9 cellular contexts compared by ENCODE assay signal in the genomic region with DNA sequence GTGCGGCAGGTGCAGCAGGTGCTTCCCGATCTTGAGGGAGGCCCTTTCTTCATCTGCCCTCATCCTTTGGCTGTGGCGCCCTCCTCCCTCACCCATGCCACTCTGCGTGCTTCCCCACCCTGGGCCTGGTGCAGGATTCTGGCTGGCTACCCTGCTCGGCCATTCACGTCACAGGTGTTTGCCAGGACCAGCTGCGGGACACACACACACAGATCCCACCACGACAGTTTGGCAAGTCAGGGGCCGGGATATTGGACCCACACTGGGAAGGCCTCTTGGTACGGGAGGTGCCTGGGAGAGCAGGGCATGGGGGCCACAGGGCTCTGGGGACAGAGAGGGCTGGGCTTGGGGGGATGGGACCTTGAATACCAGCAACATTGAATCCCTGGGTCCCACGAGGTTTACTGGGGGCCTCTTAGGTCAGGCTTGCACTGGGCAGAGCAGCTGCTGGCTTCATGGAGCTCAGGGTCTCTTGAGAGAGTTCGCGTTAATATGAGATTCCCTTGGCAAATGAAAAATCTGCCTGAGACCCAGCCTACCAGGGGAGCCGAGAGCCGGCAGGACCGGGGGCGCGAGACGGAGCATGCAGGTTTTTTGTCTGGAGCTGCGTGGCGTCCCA. TPM values are rescaled to one million over a fixed set of nuclear protein-coding genes. Genes with fewer than 3 reads are reported as not detected.
DNase-seq lines count a peak whose midpoint lies in the region; TF ChIP-seq lines count a peak whose summit lies in the region.
"Had no signal": no experiment of that assay in that cellular context is flagged by ENCODE, and none has a peak within 500 bp of the region (broad histone marks: within the 10 kb centered on the region; RNA-seq: fewer than 3 reads in every experiment).

No MANE protein-coding gene starts in this region.

- H3K4me2 ChIP-seq in Karpas-422 (ENCODE audit: low read depth, low read length, poor library complexity, severe bottlenecking), result peak overlapping the region; percentile 78

- peak overlapping the region; percentile 66 for H3K9ac ChIP-seq in Karpas-422 (ENCODE audit: low read length)

- H3K27me3 ChIP-seq in Karpas-422 (ENCODE audit: low read length) (no peaks in the 10 kb centered on the region), esophagus squamous epithelium (no peaks in the 10 kb centered on the region), stomach (no peaks in the 10 kb centered on the region)

- peaks cover 77% of the 10 kb centered on the region for H3K4me1 Mint-ChIP-seq in T-helper 1 cell treated with Interleukin-12 subunit alpha and Interleukin-12 subunit beta and Interleukin-4 antibody, amounts not matched to agents 30 μg/mL and 1 μg/mL, for 36 hours (ENCODE audit: low read depth)
- peaks cover 5% of the 10 kb centered on the region for H3K4me1 Mint-ChIP-seq in endothelial cell (ENCODE audit: unreplicated experiment)

- H2AFZ ChIP-seq in Karpas-422 (ENCODE audit: low read length), result no peak overlapping the region

- TF ChIP-seq CTCF in esophagus squamous epithelium (IDR thresholded peaks at IDR 0.05) (no peak), stomach (IDR thresholded peaks at IDR 0.05) (no peak), endothelial cell (IDR thresholded peaks at IDR 0.05; ENCODE audit: unreplicated experiment) (no peak), RWPE1 (conservative IDR thresholded peaks at IDR 0.05; ENCODE audit: low read depth) (no peak)

- 37% methylated on average over 3 to 4 of the region's 21 CpGs for WGBS in esophagus squamous epithelium, 2 donors
- WGBS in stomach, 5 donors, result 72 to 84% (median 75%) methylated on average over 17 to 21 of the region's 21 CpGs

- peaks cover 2% of the 10 kb centered on the region for H3K9me3 Mint-ChIP-seq in T-helper 1 cell treated with Interleukin-12 subunit alpha and Interleukin-12 subunit beta and Interleukin-4 antibody, amounts not matched to agents 30 μg/mL and 1 μg/mL, for 36 hours
- no peaks in the 10 kb centered on the region for H3K9me3 Mint-ChIP-seq in endothelial cell (ENCODE audit: unreplicated experiment)

- H3K4me3 ChIP-seq in Karpas-422 (ENCODE audit: low read length), result peak overlapping the region; percentile 57
- peak overlapping the region in 2 of 4 donors; percentile 20 to 34 for H3K4me3 ChIP-seq in esophagus squamous epithelium
- peak overlapping the region in 1 of 4 donors; percentile 8 for H3K4me3 ChIP-seq in stomach

- peaks cover 45% of the 10 kb centered on the region for H3K36me3 Mint-ChIP-seq in T-helper 1 cell treated with Interleukin-12 subunit alpha and Interleukin-12 subunit beta and Interleukin-4 antibody, amounts not matched to agents 30 μg/mL and 1 μg/mL, for 36 hours (ENCODE audit: low read depth)
- peaks cover 4% of the 10 kb centered on the region for H3K36me3 Mint-ChIP-seq in endothelial cell (ENCODE audit: low read depth, unreplicated experiment)

- peak overlapping the region; percentile 26 for H3K27ac Mint-ChIP-seq in T-helper 1 cell treated with Interleukin-12 subunit alpha and Interleukin-12 subunit beta and Interleukin-4 antibody, amounts not matched to agents 30 μg/mL and 1 μg/mL, for 36 hours
- H3K27ac Mint-ChIP-seq in endothelial cell (ENCODE audit: unreplicated experiment), result no peak overlapping the region
- H3K27ac Mint-ChIP-seq: nephron progenitor cell had no signal

- no peak for TF ChIP-seq POLR2A in esophagus squamous epithelium (IDR thresholded peaks at IDR 0.05)
- no peak for TF ChIP-seq POLR2A in stomach (IDR thresholded peaks at IDR 0.05)

- CTCF ChIA-PET in RWPE1 (lab: Yijun Ruan, JAX), result interaction anchor here (0.7 kb wide), 1 partner anchor 25 kb away, joined by 3 read pairs; no protein-coding TSS in a partner anchor

- H3K9me2 ChIP-seq in Karpas-422 (replicated peaks; ENCODE audit: insufficient read depth, low read length), result no peaks in the 10 kb centered on the region

- H3K27ac ChIP-seq in Karpas-422 (ENCODE audit: low read length) (peak overlapping the region; percentile 90), esophagus squamous epithelium (peak overlapping the region; percentile 4 to 73 (median 39)), stomach (peak overlapping the region in 4 of 5 donors; percentile 43 to 68 (median 54)), RWPE1 (no peak overlapping the region)

- no peaks in the 10 kb centered on the region for H3K9me3 ChIP-seq in Karpas-422 (ENCODE audit: low read length)
- H3K9me3 ChIP-seq in esophagus squamous epithelium, result peaks cover 0 to 1% (median 0%) of the 10 kb centered on the region in 3 donors
- no peaks in the 10 kb centered on the region for H3K9me3 ChIP-seq in stomach

- H3K27me3 Mint-ChIP-seq in T-helper 1 cell treated with Interleukin-12 subunit alpha and Interleukin-12 subunit beta and Interleukin-4 antibody, amounts not matched to agents 30 μg/mL and 1 μg/mL, for 36 hours (ENCODE audit: low read depth), result no peaks in the 10 kb centered on the region
- peaks cover 5% of the 10 kb centered on the region for H3K27me3 Mint-ChIP-seq in endothelial cell (ENCODE audit: unreplicated experiment)

- peaks cover 89% of the 10 kb centered on the region for H3K79me2 ChIP-seq in Karpas-422 (ENCODE audit: low read length)

- DNase-seq in T-helper 1 cell, result no peak
- DNase-seq in Karpas-422, result peak; percentile 51
- DNase-seq in esophagus squamous epithelium (lab: John Stamatoyannopoulos, UW), result no peak
- DNase-seq in stomach, result no peak
- no peak for DNase-seq in SIG-M5 (lab: John Stamatoyannopoulos, UW)
- no peak for DNase-seq in endothelial cell (ENCODE audit: low spot score)
- no peak for DNase-seq in RWPE1 (ENCODE audit: low spot score)
- DNase-seq: nephron progenitor cell had no signal

- no peak for TF ChIP-seq EP300 in stomach (IDR thresholded peaks at IDR 0.05)

- H4K20me1 ChIP-seq in Karpas-422 (ENCODE audit: insufficient read depth, low read depth, low read length), result peaks cover 3% of the 10 kb centered on the region; the same call in 1 of the 2 replicates

- intact Hi-C loops in esophagus squamous epithelium (cut with DNase I), result no loop called here
- intact Hi-C loops in stomach (cut with DNase I; ENCODE audit: low total_unique reads), result no loop called here

- POLR2A ChIA-PET in RWPE1 (lab: Yijun Ruan, JAX; ENCODE audit: low non-redundant PET), result no interaction called here

- H3K4me3 Mint-ChIP-seq in T-helper 1 cell treated with Interleukin-12 subunit alpha and Interleukin-12 subunit beta and Interleukin-4 antibody, amounts not matched to agents 30 μg/mL and 1 μg/mL, for 36 hours, result peak overlapping the region; percentile 59
- no peak overlapping the region for H3K4me3 Mint-ChIP-seq in endothelial cell (ENCODE audit: unreplicated experiment)
- H3K4me3 Mint-ChIP-seq: nephron progenitor cell had no signal

- H3K4me1 ChIP-seq in Karpas-422 (ENCODE audit: low read length), result peaks cover 67% of the 10 kb centered on the region
- peaks cover 16 to 68% (median 32%) of the 10 kb centered on the region in 3 donors for H3K4me1 ChIP-seq in esophagus squamous epithelium
- H3K4me1 ChIP-seq in stomach, result peaks cover 13 to 71% (median 34%) of the 10 kb centered on the region in 4 donors

- peaks cover 10% of the 10 kb centered on the region for H3K36me3 ChIP-seq in Karpas-422 (ENCODE audit: insufficient read depth, low read length)
- peaks cover 0 to 2% (median 0%) of the 10 kb centered on the region in 3 donors for H3K36me3 ChIP-seq in esophagus squamous epithelium
- H3K36me3 ChIP-seq in stomach, result peaks cover 0 to under 1% (median 0%) of the 10 kb centered on the region in 4 donors

RNA-seq across cellular contexts. Expression of gene ADCY7, which starts 15.1 kb away (rescaled TPM):
- total RNA-seq in Karpas-422 (2014; rRNA removed; shearing (Covaris generic); ENCODE audit: low replicate concordance), result 27.5 and 45.5 TPM in 2 replicates
- 10 to 100 TPM; 21.2 to 23.9 (median 23.3) TPM for total RNA-seq in esophagus squamous epithelium
- total RNA-seq in stomach, result 100 to 1,000 TPM in 1 of 5 donors, 10 to 100 TPM in 4; 15.1 to 216 (median 33.3) TPM
- polyA plus RNA-seq in stomach, result 1 to 10 TPM in 2 of 3 donors, under 1 TPM in 1; 0.76 to 4.4 (median 3.7) TPM
- total RNA-seq in endothelial cell (ENCODE audit: unreplicated experiment), result 3.2 TPM
